In the genomic region with DNA sequence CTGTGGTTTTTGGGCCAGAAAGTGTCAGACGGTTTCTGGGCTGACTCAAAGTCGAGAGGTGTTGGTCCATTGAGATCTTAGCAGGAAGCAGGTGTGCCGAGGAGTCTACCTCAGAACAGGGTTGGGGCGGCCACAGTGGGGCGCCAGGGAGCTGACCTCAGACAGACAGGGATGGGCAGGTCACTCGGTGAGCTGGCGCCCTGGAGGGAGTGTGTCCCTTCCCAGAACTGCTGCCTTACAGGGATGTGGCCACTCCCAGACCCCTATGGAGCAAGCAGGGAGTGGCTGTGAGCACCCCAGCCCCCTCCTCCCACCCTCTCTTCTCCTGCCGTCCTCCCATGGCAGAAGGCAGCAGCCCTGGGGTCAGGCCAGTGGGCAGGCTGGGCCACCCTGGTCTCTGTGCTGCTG, we compare ENCODE assay signal across 8 cellular contexts. TPM values are rescaled to one million over a fixed set of nuclear protein-coding genes. Genes with fewer than 3 reads are reported as not detected.
A peak's percentile ranks its signal among the peaks of the same experiment; 100 is the strongest.
DNase-seq lines count a peak whose midpoint lies in the region; ATAC-seq lines count a peak whose summit lies in the region.

No MANE protein-coding gene starts in this region.

- H3K9me3 ChIP-seq in HAP-1, result no peaks in the 10 kb centered on the region
- no peaks in the 10 kb centered on the region for H3K9me3 ChIP-seq in T-helper 17 cell (ENCODE audit: control insufficient read depth, low read length, poor library complexity, severe bottlenecking)

- no peaks in the 10 kb centered on the region for H3K4me1 ChIP-seq in HAP-1

- H3K27me3 Mint-ChIP-seq in T-helper 17 cell, result no peaks in the 10 kb centered on the region

- H3K36me3 Mint-ChIP-seq in T-helper 17 cell (ENCODE audit: low read depth), result no peaks in the 10 kb centered on the region

- peak; percentile 47 for DNase-seq in COR-L47 (lab: John Stamatoyannopoulos, UW)
- DNase-seq in HAP-1 (ENCODE audit: low spot score in 2 of 2), result peak; percentile 42 to 80
- DNase-seq in T-helper 17 cell, result no peak
- peak; percentile 87 for DNase-seq in iPS-NIHi7 (ENCODE audit: extremely low spot score)
- DNase-seq in NCI-H2107 treated with DMSO at 0.1 percent for 48 hours (lab: John Stamatoyannopoulos, UW; ENCODE audit: unreplicated experiment), result no peak
- no peak for DNase-seq in AG08396 (ENCODE audit: low spot score)
- DNase-seq in left cardiac atrium, result no peak

- no peak overlapping the region for H3K4me3 Mint-ChIP-seq in T-helper 17 cell

- H3K27me3 ChIP-seq in HAP-1 (ENCODE audit: low read depth), result no peaks in the 10 kb centered on the region

- intact Hi-C loops in left cardiac atrium (cut with DNase I), result no loop called here

- no peak overlapping the region for H3K4me3 ChIP-seq in HAP-1

- peak; percentile 59 for ATAC-seq in T-helper 17 cell
- no peak for ATAC-seq in HG03565 (IDR thresholded peaks at IDR 0.05; ENCODE audit: unreplicated experiment)
- no peak for ATAC-seq in left cardiac atrium

- H3K27ac Mint-ChIP-seq in T-helper 17 cell, result no peak overlapping the region

- peaks cover 16% of the 10 kb centered on the region for H3K4me1 Mint-ChIP-seq in T-helper 17 cell

- in situ Hi-C loops in HAP-1 (cut with MboI; ENCODE audit: low sequenced_read_pairs), result no loop called here

- H3K36me3 ChIP-seq in HAP-1 (replicated peaks), result peaks cover 12% of the 10 kb centered on the region

RNA-seq across cellular contexts. Expression of a gene that starts 14.0 kb away (rescaled TPM):
- total RNA-seq in T-helper 17 cell (not detected), left cardiac atrium (not detected)

RNA-seq across cellular contexts. Expression of a gene that starts 23.9 kb away (rescaled TPM):
- total RNA-seq in T-helper 17 cell, result 1 to 10 TPM; 4.7 to 8.2 TPM
- not detected for total RNA-seq in left cardiac atrium

RNA-seq across cellular contexts. Expression of a gene that starts 39.0 kb away (rescaled TPM):
- 1,000 to 10,000 TPM; 4,192 to 4,476 TPM for total RNA-seq in T-helper 17 cell
- 1,000 to 10,000 TPM; 1,319 to 1,367 TPM for total RNA-seq in left cardiac atrium

RNA-seq across cellular contexts. Expression of a gene that starts 58.1 kb away (rescaled TPM):
- total RNA-seq in T-helper 17 cell (10 to 100 TPM; 75.3 to 76.9 TPM), left cardiac atrium (10 to 100 TPM; 41.7 to 51.9 TPM)

RNA-seq across cellular contexts. Expression of a gene that starts 58.2 kb away (rescaled TPM):
- 10 to 100 TPM in 1 of 2 donors, 1 to 10 TPM in 1; 8.3 to 10.1 TPM for total RNA-seq in T-helper 17 cell
- 1 to 10 TPM; 2.4 to 3.6 TPM for total RNA-seq in left cardiac atrium

Comparison
In these comparisons a context has a peak if more than half of its experiments do, and no peak if none do; other contexts are left out.
1. DNase-seq: peak in COR-L47 (single experiment), HAP-1 (2 of 2) and iPS-NIHi7 (single experiment); none in T-helper 17 cell (0 of 3), NCI-H2107 treated with DMSO at 0.1 percent for 48 hours (single experiment), AG08396 (single experiment) and left cardiac atrium (single experiment).
2. RNA of a gene that starts 23.9 kb away (total RNA-seq): 4.7 to 8.2 TPM in T-helper 17 cell; not detected in left cardiac atrium; every median in the first group is over 4 times any median in the second.